In the genomic region with DNA sequence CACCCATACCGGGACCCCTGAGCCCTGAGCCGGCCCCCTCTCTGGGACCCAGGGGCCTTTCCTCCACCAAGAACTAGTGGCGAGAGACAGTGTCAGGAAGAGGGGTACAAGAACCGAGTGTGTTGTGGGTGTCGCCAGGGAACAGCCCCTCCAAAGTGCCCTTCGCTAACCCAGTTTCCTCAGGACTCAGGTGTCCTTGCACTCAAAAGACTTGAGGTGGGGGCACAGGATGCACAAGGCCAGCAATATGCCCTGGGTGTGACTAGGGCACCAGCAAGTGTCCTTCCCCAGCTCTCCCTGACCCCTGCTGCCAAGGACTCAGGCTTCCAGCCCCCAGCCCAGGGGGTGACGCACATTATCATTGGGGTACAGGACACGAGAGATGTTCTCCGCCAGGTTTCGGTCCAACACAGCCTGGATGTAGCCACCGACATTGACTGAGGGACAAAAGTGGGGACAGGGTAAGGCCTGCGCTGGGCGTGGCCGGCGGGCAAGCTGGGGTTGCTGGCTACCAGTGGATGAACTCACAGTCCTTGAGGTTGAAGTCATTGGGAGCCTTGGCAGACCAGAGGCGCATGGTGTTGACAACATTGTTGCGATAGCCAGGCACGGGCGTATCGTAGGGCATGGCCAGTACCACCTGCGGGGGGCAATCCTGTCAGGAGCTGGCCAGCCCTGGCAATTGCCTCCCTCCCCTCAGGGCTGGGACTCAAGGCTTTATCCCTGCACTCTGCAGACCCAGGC, we compare ENCODE assay signal across 20 cellular contexts. TPM values are rescaled to one million over a fixed set of nuclear protein-coding genes. Genes with fewer than 3 reads are reported as not detected.
DNase-seq lines count a peak whose midpoint lies in the region; ATAC-seq, FAIRE-seq and TF ChIP-seq lines count a peak whose summit lies in the region.
"Had no signal": no experiment of that assay in that cellular context is flagged by ENCODE, and none has a peak within 500 bp of the region (broad histone marks: within the 10 kb centered on the region; RNA-seq: fewer than 3 reads in every experiment).

No MANE protein-coding gene starts in this region.

- no peak for TF ChIP-seq CTCF in H1 (IDR thresholded peaks at IDR 0.05; ENCODE audit: control extremely low read depth in 1 of 3, insufficient read depth in 1 of 3, low read depth in 1 of 3, low read length in 3 of 3)
- no peak for TF ChIP-seq CTCF in osteoblast (IDR thresholded peaks at IDR 0.05; ENCODE audit: extremely low read depth, low read depth, low read length)
- no peak for TF ChIP-seq CTCF in tibial artery (IDR thresholded peaks at IDR 0.05)

- H3K27me3 ChIP-seq in H1 (replicated peaks in 1 of 4; ENCODE audit: control insufficient read depth in 3 of 4, extremely low read depth in 1 of 4, insufficient read depth in 3 of 4, low read length in 3 of 4) (no peaks in the 10 kb centered on the region), osteoblast (ENCODE audit: insufficient read depth, low read length) (no peaks in the 10 kb centered on the region), tibial artery (no peaks in the 10 kb centered on the region)

- no peaks in the 10 kb centered on the region for H3K36me3 Mint-ChIP-seq in natural killer cell treated with Interleukin-12 subunit alpha and Interleukin-12 subunit beta and Interleukin-15 and Interleukin-18, amount 100 ng/mL, for 72 hours

- no peak overlapping the region for H3K27ac ChIP-seq in H1 (ENCODE audit: low read depth, low read length)
- no peak overlapping the region for H3K27ac ChIP-seq in osteoblast (ENCODE audit: low read depth, low read length)
- H3K27ac ChIP-seq in tibial artery, result no peak overlapping the region
- H3K27ac ChIP-seq: 22Rv1, C4-2B, RWPE1 had no signal

- WGBS in H1 (ENCODE audit: extremely low coverage in 1 of 2, insufficient coverage in 1 of 2, insufficient read length in 1 of 2, insufficient replicate concordance in 2 of 2, low coverage in 1 of 2, low lambda C conversion rate in 2 of 2, missing lambda C conversion rate in 1 of 2), 2 experiments, result 88% methylated on average over 20 of the region's 21 CpGs; no CpG with 5 or more reads in 1 of the 2 experiments

- H4K8ac ChIP-seq in H1 (ENCODE audit: extremely low read depth, insufficient read depth, low read length), result peak overlapping the region; percentile 28; the same call in 1 of the 2 replicates

- H3K4me1 ChIP-seq in H1 (replicated peaks in 1 of 4; ENCODE audit: control insufficient read depth in 3 of 4, insufficient read depth in 4 of 4, low read length in 3 of 4) (peaks cover 0 to 23% (median 14%) of the 10 kb centered on the region in 4 experiments; a peak in 6 of 7 replicates), osteoblast (ENCODE audit: insufficient read depth, low read length) (peaks cover 7% of the 10 kb centered on the region), tibial artery (peaks cover 4 to 19% (median 16%) of the 10 kb centered on the region in 4 donors)

- no peak overlapping the region for H3K9ac ChIP-seq in H1 (replicated peaks in 1 of 4; ENCODE audit: extremely low read depth in 1 of 4, low read depth in 3 of 4, low read length in 3 of 4)

- H2AK5ac ChIP-seq in H1 (ENCODE audit: low read depth, low read length), result no peak overlapping the region

- H3K4me2 ChIP-seq in H1 (ENCODE audit: insufficient read depth in 1 of 2, low read depth in 2 of 2, low read length in 2 of 2) (no peak overlapping the region), osteoblast (ENCODE audit: insufficient read depth, low read length) (no peak overlapping the region)

- no peak overlapping the region for H3K18ac ChIP-seq in H1 (ENCODE audit: extremely low read depth, low read length)

- no peaks in the 10 kb centered on the region for H3K79me1 ChIP-seq in H1 (ENCODE audit: low read depth, low read length)

- intact Hi-C loops in tibial artery (cut with DNase I; ENCODE audit: low total_unique reads), result no loop called here

- H2BK20ac ChIP-seq in H1 (ENCODE audit: low read length), result peak overlapping the region; percentile 37; the same call in 1 of the 2 replicates

- H2AFZ ChIP-seq in H1 (ENCODE audit: low read length) (no peak overlapping the region), osteoblast (ENCODE audit: low read length) (no peak overlapping the region)

- peak; percentile 61 for DNase-seq in activated effector memory CD4-positive, alpha-beta T cell treated with anti-CD3 and anti-CD28 coated beads, Interleukin-2, amount 50 U/mL, for 16 hours
- no peak for DNase-seq in activated effector memory CD4-positive, alpha-beta T cell treated with Interleukin-2 at 50 U/mL for 16 hours
- DNase-seq in H1 (ENCODE audit: low read depth in 1 of 2, low spot score in 2 of 2), result no peak
- peak; percentile 87 for DNase-seq in osteoblast (ENCODE audit: insufficient read length, low spot score, missing footprints)
- peak; percentile 13 to 61 for DNase-seq in tibial artery
- DNase-seq in stimulated activated CD8-positive, alpha-beta memory T cell treated with anti-CD3 and anti-CD28 coated beads, Interleukin-4, amount 100 ng/mL, for 48 hours, result no peak
- no peak for DNase-seq in natural killer cell treated with Interleukin-12 subunit alpha and Interleukin-12 subunit beta and Interleukin-15 and Interleukin-18, amount 100 ng/mL, for 72 hours (ENCODE audit: low spot score)
- DNase-seq: COR-L47; NCI-H1092 treated with DMSO at 0.1 percent for 48 hours; NCI-H1694; NCI-H2107; NCI-H226; NCI-H526; NK-92 treated with Interleukin-12 subunit alpha and Interleukin-12 subunit beta, amount 100 ng/mL, for 24 hours had no signal

- no peak overlapping the region for H4K91ac ChIP-seq in H1 (replicated peaks; ENCODE audit: insufficient read length, low read length)

- H4K20me1 ChIP-seq in H1 (replicated peaks in 1 of 2; ENCODE audit: control insufficient read depth in 1 of 2, insufficient read depth in 2 of 2, low read length in 2 of 2) (no peaks in the 10 kb centered on the region), osteoblast (ENCODE audit: insufficient read depth, low read length) (no peaks in the 10 kb centered on the region)

- 0 out of 2 replicates have a peak overlapping the region, but pooled peaks have one; percentile 67 for H2BK15ac ChIP-seq in H1 (ENCODE audit: low read length)

- H3K9me3 Mint-ChIP-seq in natural killer cell treated with Interleukin-12 subunit alpha and Interleukin-12 subunit beta and Interleukin-15 and Interleukin-18, amount 100 ng/mL, for 72 hours, result no peaks in the 10 kb centered on the region

- no peak overlapping the region for H3K4ac ChIP-seq in H1 (replicated peaks; ENCODE audit: insufficient read length, low read depth, low read length)

- ATAC-seq in natural killer cell treated with Interleukin-12 subunit alpha and Interleukin-12 subunit beta and Interleukin-15 and Interleukin-18, amount 100 ng/mL, for 72 hours, result no peak
- ATAC-seq in HG03135 (IDR thresholded peaks at IDR 0.05; ENCODE audit: unreplicated experiment), result no peak
- ATAC-seq: HCT116 had no signal

- no peak overlapping the region for H2BK120ac ChIP-seq in H1 (replicated peaks; ENCODE audit: low read depth, low read length)

- H2BK5ac ChIP-seq in H1 (ENCODE audit: low read depth, low read length), result peak overlapping the region; percentile 49; the same call in 1 of the 2 replicates

- H3K4me3 ChIP-seq in H1 (ENCODE audit: extremely low read depth in 1 of 4, insufficient read depth in 2 of 4, low read depth in 3 of 4, low read length in 4 of 4), result no peak overlapping the region
- H3K4me3 ChIP-seq in osteoblast (ENCODE audit: insufficient read depth, low read length), result no peak overlapping the region
- H3K4me3 ChIP-seq in tibial artery, result no peak overlapping the region

- FAIRE-seq in H1 (lab: Jason Lieb, UNC), result no peak
- FAIRE-seq: HTR-8/SVneo had no signal

- H3K56ac ChIP-seq in H1 (replicated peaks; ENCODE audit: insufficient read length, low read depth, low read length), result no peak overlapping the region

- H2BK12ac ChIP-seq in H1 (ENCODE audit: low read depth, low read length), result no peak overlapping the region

- no peak for TF ChIP-seq POLR2A in H1 (IDR thresholded peaks at IDR 0.05; ENCODE audit: control extremely low read depth in 1 of 2, low read depth in 2 of 2, low read length in 2 of 2)

- no peak overlapping the region for H3K14ac ChIP-seq in H1 (ENCODE audit: insufficient read length)

- TF ChIP-seq EP300 in H1 (IDR thresholded peaks at IDR 0.05; ENCODE audit: borderline replicate concordance in 1 of 2, low read depth in 2 of 2, low read length in 2 of 2), result no peak

- H3K4me3 Mint-ChIP-seq in natural killer cell treated with Interleukin-12 subunit alpha and Interleukin-12 subunit beta and Interleukin-15 and Interleukin-18, amount 100 ng/mL, for 72 hours, result no peak overlapping the region

- H3K9me3 ChIP-seq in H1 (ENCODE audit: insufficient read depth in 2 of 2, low read depth in 1 of 2, low read length in 1 of 2), result no peaks in the 10 kb centered on the region
- H3K9me3 ChIP-seq in osteoblast (ENCODE audit: low read depth, low read length), result no peaks in the 10 kb centered on the region
- H3K9me3 ChIP-seq in tibial artery, result no peaks in the 10 kb centered on the region

- H3K36me3 ChIP-seq in H1 (ENCODE audit: control insufficient read depth in 2 of 4, insufficient read depth in 4 of 4, low read length in 3 of 4) (no peaks in the 10 kb centered on the region; a peak in 1 of 8 replicates), osteoblast (ENCODE audit: insufficient read depth, low read length) (no peaks in the 10 kb centered on the region), tibial artery (peaks cover 17 to 56% (median 27%) of the 10 kb centered on the region in 3 donors)

- H3K23ac ChIP-seq in H1 (ENCODE audit: insufficient read length), result no peak overlapping the region

- CTCF ChIA-PET in H1 (lab: Charles Lee; ENCODE audit: partially characterized antibody), result interaction anchor here (23.6 to 23.7 kb wide), 2 partner anchors 9 to 11 kb away, joined by 376 read pairs; a partner anchor contains a TSS

- H3K79me2 ChIP-seq in H1 (ENCODE audit: control insufficient read depth in 1 of 2, insufficient read depth in 2 of 2, low read length in 2 of 2) (no peaks in the 10 kb centered on the region), osteoblast (ENCODE audit: insufficient read depth, low read length) (no peaks in the 10 kb centered on the region)

- POLR2A ChIA-PET in H1 (lab: Charles Lee; ENCODE audit: partially characterized antibody), result interaction anchor here (29.2 to 42.9 kb wide), 2 partner anchors 6 to 11 kb away, joined by 1087 read pairs; a partner anchor contains a TSS

- no peaks in the 10 kb centered on the region for H3K23me2 ChIP-seq in H1 (ENCODE audit: low read depth, low read length)

- peaks cover 9 to 30% of the 10 kb centered on the region in 2 donors for H3K4me1 Mint-ChIP-seq in natural killer cell treated with Interleukin-12 subunit alpha and Interleukin-12 subunit beta and Interleukin-15 and Interleukin-18, amount 100 ng/mL, for 72 hours (ENCODE audit: low read depth in 2 of 2)

- no peak for TF ChIP-seq RAD21 in H1 (IDR thresholded peaks at IDR 0.05 in 1 of 2, conservative IDR thresholded peaks at IDR 0.05 in 1 of 2; ENCODE audit: low read depth in 2 of 2, low read length in 2 of 2)

- H3K27ac Mint-ChIP-seq in natural killer cell treated with Interleukin-12 subunit alpha and Interleukin-12 subunit beta and Interleukin-15 and Interleukin-18, amount 100 ng/mL, for 72 hours, result no peak overlapping the region

- no peaks in the 10 kb centered on the region for H3K27me3 Mint-ChIP-seq in natural killer cell treated with Interleukin-12 subunit alpha and Interleukin-12 subunit beta and Interleukin-15 and Interleukin-18, amount 100 ng/mL, for 72 hours

- H4K5ac ChIP-seq in H1 (ENCODE audit: insufficient read length, low read depth, low read length), result no peak overlapping the region

RNA-seq across cellular contexts. Expression of a gene that starts 4.7 kb away (rescaled TPM):
- 9.6 and 9.7 TPM in 2 replicates for total RNA-seq in H1 (2021; fragmentation: NEBNext Ultra II Directional; extraction: Animal tissue kit (Norgen Biotek cat#: 25700))
- 10.0 and 15.2 TPM in 2 replicates for polyA plus RNA-seq in H1 (2011; rRNA removed)
- polyA plus RNA-seq in H1 (2011; cell fraction: cytosol; rRNA removed), result 10.4 TPM
- polyA plus RNA-seq in H1 (2011; cell fraction: nucleus; rRNA removed), result 20.9 TPM
- polyA plus RNA-seq in H1 (2012, experiment 1 of 2), result 9.2 to 15.4 TPM (median 13.0 TPM) in 4 replicates
- 11.5 TPM for polyA plus RNA-seq in H1 (2012, experiment 2 of 2)
- polyA plus RNA-seq in H1 (2013, experiment 1 of 2), result 6.9 TPM
- 6.3 TPM for polyA plus RNA-seq in H1 (2013, experiment 2 of 2)
- polyA minus RNA-seq in H1 (2011; rRNA and poly(A)+ RNA removed), result 13.2 and 16.4 TPM in 2 replicates
- polyA minus RNA-seq in H1 (2011; cell fraction: cytosol; rRNA and poly(A)+ RNA removed), result 12.3 TPM
- 5.4 TPM for polyA minus RNA-seq in H1 (2011; cell fraction: nucleus; rRNA and poly(A)+ RNA removed)
- 0.29 and 0.36 TPM in 2 replicates for total RNA-seq in osteoblast
- total RNA-seq in natural killer cell treated with Interleukin-12 subunit alpha and Interleukin-12 subunit beta and Interleukin-15 and Interleukin-18, amount 100 ng/mL, for 72 hours, result 1 to 10 TPM; 4.7 to 5.6 TPM

RNA-seq across cellular contexts. Expression of a gene that starts 11.1 kb away (rescaled TPM):
- 37.9 and 40.6 TPM in 2 replicates for total RNA-seq in H1 (2021; fragmentation: NEBNext Ultra II Directional; extraction: Animal tissue kit (Norgen Biotek cat#: 25700))
- 45.7 and 50.4 TPM in 2 replicates for polyA plus RNA-seq in H1 (2011; rRNA removed)
- polyA plus RNA-seq in H1 (2011; cell fraction: cytosol; rRNA removed), result 41.1 TPM
- polyA plus RNA-seq in H1 (2011; cell fraction: nucleus; rRNA removed), result 127 TPM
- polyA plus RNA-seq in H1 (2012, experiment 1 of 2), result 30.1 to 58.0 TPM (median 54.6 TPM) in 4 replicates
- polyA plus RNA-seq in H1 (2012, experiment 2 of 2), result 31.1 TPM
- 33.0 TPM for polyA plus RNA-seq in H1 (2013, experiment 1 of 2)
- 34.6 TPM for polyA plus RNA-seq in H1 (2013, experiment 2 of 2)
- polyA minus RNA-seq in H1 (2011; rRNA and poly(A)+ RNA removed), result 14.8 and 18.9 TPM in 2 replicates
- polyA minus RNA-seq in H1 (2011; cell fraction: cytosol; rRNA and poly(A)+ RNA removed), result 12.3 TPM
- polyA minus RNA-seq in H1 (2011; cell fraction: nucleus; rRNA and poly(A)+ RNA removed), result 24.8 TPM
- 0.29 TPM in 1 of 2 replicates, not detected in the other for total RNA-seq in osteoblast
- total RNA-seq in natural killer cell treated with Interleukin-12 subunit alpha and Interleukin-12 subunit beta and Interleukin-15 and Interleukin-18, amount 100 ng/mL, for 72 hours, result 10 to 100 TPM; 13.6 to 27.7 TPM

RNA-seq across cellular contexts. Expression of a gene that starts 23.3 kb away (rescaled TPM):
- total RNA-seq in H1 (2021; fragmentation: NEBNext Ultra II Directional; extraction: Animal tissue kit (Norgen Biotek cat#: 25700)), result 353 and 365 TPM in 2 replicates
- polyA plus RNA-seq in H1 (2011; rRNA removed), result 72.7 and 110 TPM in 2 replicates
- polyA plus RNA-seq in H1 (2011; cell fraction: cytosol; rRNA removed), result 70.0 TPM
- 197 TPM for polyA plus RNA-seq in H1 (2011; cell fraction: nucleus; rRNA removed)
- 259 to 328 TPM (median 273 TPM) in 4 replicates for polyA plus RNA-seq in H1 (2012, experiment 1 of 2)
- polyA plus RNA-seq in H1 (2012, experiment 2 of 2), result 150 TPM
- polyA plus RNA-seq in H1 (2013, experiment 1 of 2), result 194 TPM
- 181 TPM for polyA plus RNA-seq in H1 (2013, experiment 2 of 2)
- polyA minus RNA-seq in H1 (2011; rRNA and poly(A)+ RNA removed), result 75.9 and 88.7 TPM in 2 replicates
- polyA minus RNA-seq in H1 (2011; cell fraction: cytosol; rRNA and poly(A)+ RNA removed), result 107 TPM
- 210 TPM for polyA minus RNA-seq in H1 (2011; cell fraction: nucleus; rRNA and poly(A)+ RNA removed)
- total RNA-seq in osteoblast, result 114 and 130 TPM in 2 replicates
- 100 to 1,000 TPM; 376 to 425 TPM for total RNA-seq in natural killer cell treated with Interleukin-12 subunit alpha and Interleukin-12 subunit beta and Interleukin-15 and Interleukin-18, amount 100 ng/mL, for 72 hours

RNA-seq across cellular contexts. Expression of a gene that starts 32.1 kb away (rescaled TPM):
- 11.4 and 11.5 TPM in 2 replicates for total RNA-seq in H1 (2021; fragmentation: NEBNext Ultra II Directional; extraction: Animal tissue kit (Norgen Biotek cat#: 25700))
- 1.3 and 5.7 TPM in 2 replicates for polyA plus RNA-seq in H1 (2011; rRNA removed)
- polyA plus RNA-seq in H1 (2011; cell fraction: cytosol; rRNA removed), result 2.4 TPM
- polyA plus RNA-seq in H1 (2011; cell fraction: nucleus; rRNA removed), result 7.0 TPM
- polyA plus RNA-seq in H1 (2012, experiment 1 of 2), result 6.8 to 12.4 TPM (median 9.6 TPM) in 4 replicates
- polyA plus RNA-seq in H1 (2012, experiment 2 of 2), result 4.9 TPM
- 11.2 TPM for polyA plus RNA-seq in H1 (2013, experiment 1 of 2)
- 12.9 TPM for polyA plus RNA-seq in H1 (2013, experiment 2 of 2)
- polyA minus RNA-seq in H1 (2011; rRNA and poly(A)+ RNA removed), result 10.7 and 12.0 TPM in 2 replicates
- 8.7 TPM for polyA minus RNA-seq in H1 (2011; cell fraction: cytosol; rRNA and poly(A)+ RNA removed)
- polyA minus RNA-seq in H1 (2011; cell fraction: nucleus; rRNA and poly(A)+ RNA removed), result 10.3 TPM
- total RNA-seq in osteoblast, result 62.5 and 90.1 TPM in 2 replicates
- 1 to 10 TPM in 1 of 2 donors, under 1 TPM in 1; 0.74 to 1.3 TPM for total RNA-seq in natural killer cell treated with Interleukin-12 subunit alpha and Interleukin-12 subunit beta and Interleukin-15 and Interleukin-18, amount 100 ng/mL, for 72 hours

RNA-seq across cellular contexts. Expression of a gene that starts 47.9 kb away (rescaled TPM):
- total RNA-seq in H1 (2021; fragmentation: NEBNext Ultra II Directional; extraction: Animal tissue kit (Norgen Biotek cat#: 25700)), result 20.7 and 24.0 TPM in 2 replicates
- polyA plus RNA-seq in H1 (2011; rRNA removed), result 20.1 and 25.3 TPM in 2 replicates
- polyA plus RNA-seq in H1 (2011; cell fraction: cytosol; rRNA removed), result 22.2 TPM
- polyA plus RNA-seq in H1 (2011; cell fraction: nucleus; rRNA removed), result 54.2 TPM
- 14.0 to 19.1 TPM (median 15.9 TPM) in 4 replicates for polyA plus RNA-seq in H1 (2012, experiment 1 of 2)
- 12.9 TPM for polyA plus RNA-seq in H1 (2012, experiment 2 of 2)
- 11.2 TPM for polyA plus RNA-seq in H1 (2013, experiment 1 of 2)
- 12.0 TPM for polyA plus RNA-seq in H1 (2013, experiment 2 of 2)
- 18.5 and 20.3 TPM in 2 replicates for polyA minus RNA-seq in H1 (2011; rRNA and poly(A)+ RNA removed)
- 11.0 TPM for polyA minus RNA-seq in H1 (2011; cell fraction: cytosol; rRNA and poly(A)+ RNA removed)
- 11.6 TPM for polyA minus RNA-seq in H1 (2011; cell fraction: nucleus; rRNA and poly(A)+ RNA removed)
- total RNA-seq in osteoblast, result 6.2 and 9.8 TPM in 2 replicates
- 10 to 100 TPM; 17.6 to 47.1 TPM for total RNA-seq in natural killer cell treated with Interleukin-12 subunit alpha and Interleukin-12 subunit beta and Interleukin-15 and Interleukin-18, amount 100 ng/mL, for 72 hours

Comparison
In these comparisons a context has a peak if more than half of its experiments do, and no peak if none do; other contexts are left out.
1. DNase-seq: peak in activated effector memory CD4-positive, alpha-beta T cell treated with anti-CD3 and anti-CD28 coated beads, Interleukin-2, amount 50 U/mL, for 16 hours (single experiment), osteoblast (single experiment) and tibial artery (2 of 2); none in activated effector memory CD4-positive, alpha-beta T cell treated with Interleukin-2 at 50 U/mL for 16 hours (single experiment), H1 (0 of 2), stimulated activated CD8-positive, alpha-beta memory T cell treated with anti-CD3 and anti-CD28 coated beads, Interleukin-4, amount 100 ng/mL, for 48 hours (single experiment) and natural killer cell treated with Interleukin-12 subunit alpha and Interleukin-12 subunit beta and Interleukin-15 and Interleukin-18, amount 100 ng/mL, for 72 hours (single experiment).
2. RNA of a gene that starts 11.1 kb away (total RNA-seq): 37.9 to 40.6 TPM in H1 and 13.6 to 27.7 TPM in natural killer cell treated with Interleukin-12 subunit alpha and Interleukin-12 subunit beta and Interleukin-15 and Interleukin-18, amount 100 ng/mL, for 72 hours; 0.29 TPM in osteoblast; every median in the first group is over 10 times any median in the second.